In genomic region chr18:35369126-35369525, GRCh38 we compare ENCODE assay signal across 19 cellular contexts. TPM values are rescaled to one million over a fixed set of nuclear protein-coding genes. Genes with fewer than 3 reads are reported as not detected.
A peak's percentile ranks its signal among the peaks of the same experiment; 100 is the strongest.
DNase-seq lines count a peak whose midpoint lies in the region; ATAC-seq and TF ChIP-seq lines count a peak whose summit lies in the region.
"Had no signal": no experiment of that assay in that cellular context is flagged by ENCODE, and none has a peak within 500 bp of the region (broad histone marks: within the 10 kb centered on the region; RNA-seq: fewer than 3 reads in every experiment).

No MANE protein-coding gene starts in this region.

- no peak overlapping the region for H3K18ac ChIP-seq in IMR-90 (ENCODE audit: low read depth, low read length)

- H2BK120ac ChIP-seq in IMR-90 (ENCODE audit: low read depth, low read length): no peak overlapping the region

- no peaks in the 10 kb centered on the region for H4K20me1 ChIP-seq in IMR-90 (ENCODE audit: insufficient read depth, low read length)
- H4K20me1 ChIP-seq: BLaER1 had no signal

- H3K4me1 ChIP-seq in IMR-90 (ENCODE audit: control insufficient read depth, insufficient read depth, low read length) (peaks cover 2% of the 10 kb centered on the region), thoracic aorta (ENCODE audit: control insufficient read depth in 1 of 2, low read depth in 2 of 2) (peaks cover 0 to 3% of the 10 kb centered on the region in 2 donors)
- H3K4me1 ChIP-seq: A549, BLaER1 had no signal

- 0 out of 2 replicates have a peak overlapping the region, but pooled peaks have one; percentile 24 for H3K23ac ChIP-seq in IMR-90 (ENCODE audit: low read depth, low read length)

- no peaks in the 10 kb centered on the region; the same call in 1 of the 2 replicates for H3K27me3 ChIP-seq in IMR-90 (ENCODE audit: control insufficient read depth, insufficient read depth, low read length)
- no peaks in the 10 kb centered on the region for H3K27me3 ChIP-seq in thoracic aorta (replicated peaks; ENCODE audit: insufficient read depth)
- H3K27me3 ChIP-seq: BLaER1 had no signal

- no peak overlapping the region for H2AFZ ChIP-seq in IMR-90 (replicated peaks; ENCODE audit: low read length, poor library complexity)
- H2AFZ ChIP-seq: GM23338 had no signal

- peak overlapping the region; percentile 41 for H2BK5ac ChIP-seq in IMR-90 (ENCODE audit: low read depth, low read length, poor library complexity, severe bottlenecking)

- H3K27ac Mint-ChIP-seq in chondrocyte (ENCODE audit: unreplicated experiment): peak overlapping the region; percentile 33
- H3K27ac Mint-ChIP-seq: CD14-positive monocyte; CD4-positive, alpha-beta memory T cell; GM23338; IgD-negative memory B cell had no signal

- no peak for TF ChIP-seq CTCF in AG09309 (IDR thresholded peaks at IDR 0.05; ENCODE audit: control insufficient read depth, insufficient read depth, low read depth, low read length, missing control alignments)
- no peak for TF ChIP-seq CTCF in IMR-90 (conservative IDR thresholded peaks at IDR 0.05; ENCODE audit: low read depth, low read length)
- TF ChIP-seq CTCF in chondrocyte (IDR thresholded peaks at IDR 0.05): no peak
- TF ChIP-seq CTCF in thoracic aorta (IDR thresholded peaks at IDR 0.05): no peak
- TF ChIP-seq CTCF in lower leg skin (IDR thresholded peaks at IDR 0.05): no peak

- ATAC-seq in IMR-90 (ENCODE audit: low read depth) (peak; percentile 37; the same call in 1 of the 2 replicates), thoracic aorta (ENCODE audit: insufficient number of reproducible peaks, low FRiP score, low read depth) (no peak)
- ATAC-seq: A549, GM12878, GM23338 had no signal

- H4K91ac ChIP-seq in IMR-90 (ENCODE audit: insufficient read depth, low read depth, low read length): no peak overlapping the region

- H4K5ac ChIP-seq in IMR-90 (ENCODE audit: low read depth, low read length): no peak overlapping the region

- TF ChIP-seq POLR2A in IMR-90 (IDR thresholded peaks at IDR 0.05; ENCODE audit: low read depth, low read length): no peak
- TF ChIP-seq POLR2A in lower leg skin (IDR thresholded peaks at IDR 0.05): no peak

- no peak overlapping the region for H2AK9ac ChIP-seq in IMR-90 (replicated peaks; ENCODE audit: low read depth, low read length, poor library complexity)

- H3K4me1 Mint-ChIP-seq in chondrocyte (ENCODE audit: low read depth): peaks cover 12% of the 10 kb centered on the region
- H3K4me1 Mint-ChIP-seq: CD14-positive monocyte; CD4-positive, alpha-beta memory T cell; GM23338; IgD-negative memory B cell had no signal

- CTCF ChIA-PET in IMR-90 (lab: Yijun Ruan, JAX): no interaction called here

- DNase-seq in AG09309 (ENCODE audit: low read depth) (peak; percentile 43), IMR-90 (peak; percentile 53), chondrocyte (ENCODE audit: low spot score) (no peak), thoracic aorta (ENCODE audit: low spot score) (no peak), SKM-1 treated with dmso at 0.1 percent for 144 hours (lab: John Stamatoyannopoulos, UW; ENCODE audit: unreplicated experiment) (no peak), lower leg skin (ENCODE audit: low spot score in 2 of 2) (no peak)
- DNase-seq in stimulated activated CD4-positive, alpha-beta T cell treated with anti-CD3 and anti-CD28 coated beads, Interleukin-4, amount 100 ng/mL, for 24 hours: no peak
- DNase-seq: CD4-positive, alpha-beta memory T cell; DMS153; DMS79 treated with DMSO at 0.1 percent for 48 hours; EL; HCEC 1CT had no signal

- H3K4me3 ChIP-seq in AG09309 (ENCODE audit: control insufficient read depth, low read depth, low read length): no peak overlapping the region
- H3K4me3 ChIP-seq in IMR-90 (ENCODE audit: insufficient read depth, low read depth, low read length): no peak overlapping the region
- no peak overlapping the region for H3K4me3 ChIP-seq in thoracic aorta
- no peak overlapping the region for H3K4me3 ChIP-seq in lower leg skin (ENCODE audit: low read depth, poor library complexity, severe bottlenecking)
- H3K4me3 ChIP-seq: A549, BLaER1, GM12878, GM23338 had no signal

- H3K27ac ChIP-seq in IMR-90 (ENCODE audit: insufficient read depth, low read length) (no peak overlapping the region), thoracic aorta (peak overlapping the region; percentile 30 to 74)
- H3K27ac ChIP-seq: 22Rv1, A549, BLaER1 had no signal

- POLR2A ChIA-PET in IMR-90 (lab: Charles Lee; ENCODE audit: unreplicated experiment): no interaction called here

- in situ Hi-C loops in IMR-90 (cut with MboI; ENCODE audit: low sequenced_read_pairs): no loop called here

- H3K14ac ChIP-seq in IMR-90 (replicated peaks; ENCODE audit: low read depth, low read length): no peak overlapping the region

- no peaks in the 10 kb centered on the region for H3K9me1 ChIP-seq in IMR-90 (ENCODE audit: insufficient read depth, low read length)

- no peak for TF ChIP-seq RAD21 in IMR-90 (IDR thresholded peaks at IDR 0.05; ENCODE audit: low read length)

- no peaks in the 10 kb centered on the region for H3K9me3 Mint-ChIP-seq in chondrocyte (ENCODE audit: low read depth)
- H3K9me3 Mint-ChIP-seq: CD4-positive, alpha-beta memory T cell; GM23338; IgD-negative memory B cell had no signal

- H3K79me1 ChIP-seq in IMR-90 (ENCODE audit: low read depth in 1 of 2, low read length in 2 of 2): no peaks in the 10 kb centered on the region

- no peak overlapping the region for H2BK20ac ChIP-seq in IMR-90 (ENCODE audit: low read depth, low read length)

- H2BK15ac ChIP-seq in IMR-90 (ENCODE audit: low read depth, low read length): no peak overlapping the region

- no peak overlapping the region for H3K56ac ChIP-seq in IMR-90 (ENCODE audit: extremely low read depth, insufficient read depth, low read length)

- no peak overlapping the region for H3K4me3 Mint-ChIP-seq in chondrocyte (ENCODE audit: unreplicated experiment)
- H3K4me3 Mint-ChIP-seq: CD14-positive monocyte; CD4-positive, alpha-beta memory T cell; GM23338; IgD-negative memory B cell had no signal

- H3K4ac ChIP-seq in IMR-90 (ENCODE audit: low read depth, low read length): no peak overlapping the region

- no peaks in the 10 kb centered on the region for H3K27me3 Mint-ChIP-seq in chondrocyte (ENCODE audit: low read depth)
- H3K27me3 Mint-ChIP-seq: IgD-negative memory B cell had no signal

- H3K4me2 ChIP-seq in IMR-90 (ENCODE audit: low read depth, low read length): peak overlapping the region; percentile 50; the same call in 1 of the 2 replicates
- H3K4me2 ChIP-seq: A549, BLaER1, GM23338 had no signal

- peaks cover 1% of the 10 kb centered on the region for H3K36me3 Mint-ChIP-seq in chondrocyte (ENCODE audit: low read depth)

- BruUV-seq in IMR-90 (replicated peaks; lab: Mats Ljungman, UMichigan): no TSS peak

- no peak overlapping the region for H4K8ac ChIP-seq in IMR-90 (ENCODE audit: low read depth in 2 of 2, low read length in 2 of 2)

- dilution Hi-C loops in IMR-90 (cut with HindIII; ENCODE audit: low sequenced_read_pairs, unreplicated experiment): no loop called here

- H3K9me3 ChIP-seq in IMR-90 (ENCODE audit: control insufficient read depth, insufficient read depth, low read length) (no peaks in the 10 kb centered on the region), thoracic aorta (no peaks in the 10 kb centered on the region)
- H3K9me3 ChIP-seq: A549, BLaER1 had no signal

- H3K9ac ChIP-seq in IMR-90 (ENCODE audit: low read depth, low read length): no peak overlapping the region
- H3K9ac ChIP-seq: BLaER1 had no signal

- intact Hi-C loops in IMR-90 (cut with micrococcal nuclease): no loop called here
- intact Hi-C loops in lower leg skin (cut with DNase I; ENCODE audit: low total_unique reads): loop anchor here (10.0 kb wide), 1 partner anchor 134 kb away; no protein-coding TSS in a partner anchor

- WGBS in IMR-90 (ENCODE audit: extremely low coverage in 2 of 2, insufficient read length in 1 of 2), 2 experiments: 87% methylated on average over 4 of the region's 6 CpGs; no CpG with 5 or more reads in 1 of the 2 experiments
- 94 to 95% methylated on average over 6 of the region's 6 CpGs for WGBS in lower leg skin, 2 donors

- no peaks in the 10 kb centered on the region for H3K36me3 ChIP-seq in IMR-90 (ENCODE audit: control insufficient read depth, insufficient read depth, low read length)
- no peaks in the 10 kb centered on the region for H3K36me3 ChIP-seq in thoracic aorta
- H3K36me3 ChIP-seq: BLaER1 had no signal

- H2AK5ac ChIP-seq in IMR-90 (ENCODE audit: low read depth, low read length): no peak overlapping the region

TF ChIP-seq in IMR-90, 13 proteins besides CTCF, POLR2A, EP300 and RAD21 (continues in another document):
- TF ChIP-seq FOS (IDR thresholded peaks at IDR 0.05; ENCODE audit: low read depth, low read length) (no peak), MAFK (IDR thresholded peaks at IDR 0.05; ENCODE audit: low read depth, low read length) (no peak), ELK1 (IDR thresholded peaks at IDR 0.05; ENCODE audit: borderline replicate concordance, low read depth, low read length) (no peak)

RNA-seq across cellular contexts. Expression of gene ZNF396, which starts 8.0 kb away (rescaled TPM):
- total RNA-seq in IMR-90 (2012; rRNA removed): 0.54 and 0.56 TPM in 2 replicates
- polyA plus RNA-seq in IMR-90 (2012; rRNA removed): 0.13 and 0.26 TPM in 2 replicates
- 0.14 and 0.31 TPM in 2 replicates for polyA plus RNA-seq in IMR-90 (2012; cell fraction: cytosol; rRNA removed)
- 0.18 and 0.20 TPM in 2 replicates for polyA plus RNA-seq in IMR-90 (2012; cell fraction: nucleus; rRNA removed; ENCODE audit: low replicate concordance)
- 1.4 to 1.5 TPM (median 1.4 TPM) in 3 replicates for total RNA-seq in chondrocyte
- total RNA-seq in thoracic aorta: 1 to 10 TPM in 1 of 2 donors, under 1 TPM in 1; 0.95 to 4.1 TPM
- total RNA-seq in lower leg skin: 1 to 10 TPM in 3 of 4 donors, under 1 TPM in 1; 0.30 to 2.1 (median 1.1) TPM

RNA-seq across cellular contexts. Expression of gene ZNF24, which starts 24.9 kb away (rescaled TPM):
- total RNA-seq in IMR-90 (2012; rRNA removed): 20.8 and 38.3 TPM in 2 replicates
- polyA plus RNA-seq in IMR-90 (2012; rRNA removed): 5.6 and 7.6 TPM in 2 replicates
- 0.90 and 1.6 TPM in 2 replicates for polyA plus RNA-seq in IMR-90 (2012; cell fraction: cytosol; rRNA removed)
- 1.8 and 10.5 TPM in 2 replicates for polyA plus RNA-seq in IMR-90 (2012; cell fraction: nucleus; rRNA removed; ENCODE audit: low replicate concordance)
- total RNA-seq in chondrocyte: 33.2 to 36.1 TPM (median 35.5 TPM) in 3 replicates
- 10 to 100 TPM; 26.1 to 40.8 TPM for total RNA-seq in thoracic aorta
- 10 to 100 TPM; 27.2 to 32.4 (median 30.6) TPM for total RNA-seq in lower leg skin

Comparison
In these comparisons a context has a peak if more than half of its experiments do, and no peak if none do; other contexts are left out.
1. DNase-seq: peak in AG09309 (single experiment) and IMR-90 (single experiment); none in chondrocyte (single experiment), thoracic aorta (single experiment), SKM-1 treated with dmso at 0.1 percent for 144 hours (single experiment), stimulated activated CD4-positive, alpha-beta T cell treated with anti-CD3 and anti-CD28 coated beads, Interleukin-4, amount 100 ng/mL, for 24 hours (single experiment) and lower leg skin (0 of 2).